In the genomic region with DNA sequence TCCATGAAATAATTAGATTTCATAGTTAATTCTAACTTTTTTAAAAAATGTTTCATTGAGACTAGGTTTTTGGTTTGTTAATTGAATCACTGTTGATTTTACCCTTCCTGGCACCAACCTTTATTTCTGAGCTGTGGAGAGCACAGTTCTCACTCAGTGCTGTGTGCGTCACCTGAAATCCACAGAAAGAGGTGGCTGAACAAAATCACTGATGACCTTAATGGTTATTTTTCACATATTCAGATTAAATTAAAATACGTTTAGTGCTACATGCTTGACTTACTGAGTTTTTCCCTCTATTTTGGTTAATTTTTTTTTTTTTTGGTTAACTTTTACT, we compare ENCODE assay signal across 26 cellular contexts.
DNase-seq lines count a peak whose midpoint lies in the region; ATAC-seq, FAIRE-seq and TF ChIP-seq lines count a peak whose summit lies in the region.
"Had no signal": no experiment of that assay in that cellular context is flagged by ENCODE, and none has a peak within 500 bp of the region (broad histone marks: within the 10 kb centered on the region; RNA-seq: fewer than 3 reads in every experiment).

No MANE protein-coding gene starts in this region.

- TF ChIP-seq CTCF in Caco-2 (IDR thresholded peaks at IDR 0.05; ENCODE audit: insufficient read depth in 1 of 2, low read depth in 1 of 2, low read length in 1 of 2, severe bottlenecking in 1 of 2, unreplicated experiment in 1 of 2) (no peak), right lobe of liver (IDR thresholded peaks at IDR 0.05) (no peak)

- H3K4me1 ChIP-seq in Caco-2 = peaks cover 23% of the 10 kb centered on the region
- peaks cover 0 to 18% (median 5%) of the 10 kb centered on the region in 4 donors for H3K4me1 ChIP-seq in right lobe of liver
- H3K4me1 ChIP-seq in small intestine (ENCODE audit: control insufficient read depth in 2 of 2, insufficient read depth in 1 of 2, low read depth in 1 of 2, low read length in 1 of 2) = no peaks in the 10 kb centered on the region

- H3K27me3 Mint-ChIP-seq in Caco-2 (ENCODE audit: insufficient read depth, unreplicated experiment) = no peaks in the 10 kb centered on the region
- H3K27me3 Mint-ChIP-seq: B cell; CD4-positive, CD25-positive, alpha-beta regulatory T cell had no signal

- no peak overlapping the region for H3K27ac Mint-ChIP-seq in Caco-2 (ENCODE audit: unreplicated experiment)
- H3K27ac Mint-ChIP-seq: B cell; CD8-positive, alpha-beta T cell had no signal

- no TSS peak for BruUV-seq in Caco-2 (replicated peaks; lab: Mats Ljungman, UMichigan)

- CTCF ChIA-PET in Caco-2 (lab: Charles Lee) = no interaction called here

- FAIRE-seq in small intestine (lab: Jason Lieb, UNC) = no peak
- FAIRE-seq: A204.1, D721Med, GM12878, GM19239, H1 had no signal

- 26% methylated on average over 2 of the region's 2 CpGs for WGBS in right lobe of liver (ENCODE audit: insufficient coverage, low coverage, low lambda C conversion rate, missing lambda C conversion rate)
- 81 to 88% (median 87%) methylated on average over 2 of the region's 2 CpGs for WGBS in small intestine, 3 donors

- peak overlapping the region; percentile 28 for H3K4me3 Mint-ChIP-seq in Caco-2 (ENCODE audit: unreplicated experiment)
- H3K4me3 Mint-ChIP-seq: B cell; CD4-positive, CD25-positive, alpha-beta regulatory T cell; CD8-positive, alpha-beta T cell had no signal

- no peak for TF ChIP-seq POLR2A in right lobe of liver (IDR thresholded peaks at IDR 0.05)

- ATAC-seq in left lobe of liver (peak; percentile 83), right lobe of liver (peak; percentile 84 to 89 (median 88)), HG02970 (IDR thresholded peaks at IDR 0.05; ENCODE audit: low FRiP score, unreplicated experiment) (no peak)
- ATAC-seq: CD8-positive, alpha-beta T cell; GM12878 had no signal

- H3K4me3 ChIP-seq in Caco-2 (ENCODE audit: low read depth, low read length) (no peak overlapping the region), right lobe of liver (peak overlapping the region in 2 of 3 donors; percentile 17 to 36), small intestine (ENCODE audit: low read depth in 1 of 2, low read length in 2 of 2) (no peak overlapping the region)
- H3K4me3 ChIP-seq: BLaER1, GM12878, GM23248 had no signal

- POLR2A ChIA-PET in Caco-2 (lab: Charles Lee) = no interaction called here

- H3K9me3 ChIP-seq in Caco-2 = no peaks in the 10 kb centered on the region
- H3K9me3 ChIP-seq in right lobe of liver = no peaks in the 10 kb centered on the region
- no peaks in the 10 kb centered on the region for H3K9me3 ChIP-seq in small intestine (ENCODE audit: control insufficient read depth, low read depth)
- H3K9me3 ChIP-seq: BLaER1 had no signal

- H3K27me3 ChIP-seq in Caco-2 (replicated peaks; ENCODE audit: control insufficient read depth, insufficient read depth, low read length) (no peaks in the 10 kb centered on the region), right lobe of liver (no peaks in the 10 kb centered on the region), small intestine (ENCODE audit: control insufficient read depth in 2 of 2, insufficient read depth in 2 of 2, low read length in 2 of 2) (no peaks in the 10 kb centered on the region)
- H3K27me3 ChIP-seq: BLaER1 had no signal

- intact Hi-C loops in Caco-2 (cut with micrococcal nuclease; ENCODE audit: unreplicated experiment) (no loop called here), right lobe of liver (cut with DNase I) (no loop called here)

- H3K36me3 ChIP-seq in Caco-2 (ENCODE audit: control insufficient read depth, insufficient read depth, low read length) = no peaks in the 10 kb centered on the region
- no peaks in the 10 kb centered on the region for H3K36me3 ChIP-seq in right lobe of liver
- H3K36me3 ChIP-seq in small intestine (ENCODE audit: control insufficient read depth in 2 of 2, insufficient read depth in 2 of 2, low read length in 2 of 2) = no peaks in the 10 kb centered on the region
- H3K36me3 ChIP-seq: BLaER1 had no signal

- DNase-seq in Caco-2 (no peak), left lobe of liver (ENCODE audit: low spot score) (no peak), right lobe of liver (no peak), small intestine (peak; percentile 11), NCI-H748 (lab: John Stamatoyannopoulos, UW; ENCODE audit: unreplicated experiment) (no peak), SHP77 (lab: John Stamatoyannopoulos, UW) (no peak)
- DNase-seq in stimulated activated CD4-positive, alpha-beta T cell treated with anti-CD3 and anti-CD28 coated beads, Interleukin-4, amount 100 ng/mL, for 1 hour = no peak
- DNase-seq: CD4-positive, CD25-positive, alpha-beta regulatory T cell; CD8-positive, alpha-beta T cell; DMS 273 treated with DMSO at 0.1 percent for 48 hours; DMS79; EL; GDM1; GM23248; H7; HCEC 1CT had no signal

- H3K27ac ChIP-seq in right lobe of liver (peak overlapping the region; percentile 21 to 67 (median 60)), small intestine (ENCODE audit: low read depth in 1 of 2, low read length in 1 of 2) (no peak overlapping the region)
- H3K27ac ChIP-seq: 22Rv1, BLaER1, C4-2B, GM23248 had no signal

- peaks cover 17% of the 10 kb centered on the region for H3K4me1 Mint-ChIP-seq in Caco-2 (ENCODE audit: low read depth, unreplicated experiment)

- no peaks in the 10 kb centered on the region for H3K36me3 Mint-ChIP-seq in Caco-2 (ENCODE audit: insufficient read depth, unreplicated experiment)

- no peaks in the 10 kb centered on the region for H3K9me3 Mint-ChIP-seq in Caco-2 (ENCODE audit: unreplicated experiment)
- H3K9me3 Mint-ChIP-seq: CD4-positive, CD25-positive, alpha-beta regulatory T cell; CD8-positive, alpha-beta T cell had no signal

Comparison
In these comparisons a context has a peak if more than half of its experiments do, and no peak if none do; other contexts are left out.
1. H3K4me3 ChIP-seq: peak in right lobe of liver (2 of 3); none in Caco-2 (single experiment) and small intestine (0 of 2).
2. H3K27ac ChIP-seq: peak in right lobe of liver (3 of 3); none in small intestine (0 of 2).